Comparison of ENCODE assay signal across 16 cellular contexts in the genomic region with DNA sequence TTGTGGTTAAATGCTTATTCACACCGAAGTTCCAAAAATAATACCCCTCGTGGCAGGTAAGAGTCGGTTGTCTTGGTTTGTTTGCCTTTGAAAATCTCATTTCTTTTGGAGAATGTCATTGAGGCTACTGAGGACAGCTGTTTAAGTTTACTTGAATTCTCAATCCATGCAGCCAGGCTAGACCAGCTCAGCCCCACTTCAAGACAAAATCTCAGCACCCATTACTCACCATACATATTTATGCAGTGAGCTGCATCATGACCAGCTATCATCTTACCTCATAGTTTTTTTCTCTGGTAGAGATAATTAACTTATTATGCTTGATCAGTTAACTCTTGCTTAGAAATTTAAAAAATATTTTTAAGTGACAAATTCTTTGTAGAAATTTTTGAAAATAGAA.
DNase-seq lines count a peak whose midpoint lies in the region; ATAC-seq and TF ChIP-seq lines count a peak whose summit lies in the region.
"Had no signal": no experiment of that assay in that cellular context is flagged by ENCODE, and none has a peak within 500 bp of the region (broad histone marks: within the 10 kb centered on the region; RNA-seq: fewer than 3 reads in every experiment).

No MANE protein-coding gene starts in this region.

- TF ChIP-seq POLR2A in IMR-90 (IDR thresholded peaks at IDR 0.05; ENCODE audit: low read depth, low read length), result no peak
- TF ChIP-seq POLR2A in heart left ventricle (IDR thresholded peaks at IDR 0.05), result no peak

- H2BK5ac ChIP-seq in IMR-90 (ENCODE audit: low read depth, low read length, poor library complexity, severe bottlenecking) (peak overlapping the region; percentile 82), mesenchymal stem cell (ENCODE audit: low read depth, low read length, poor library complexity, severe bottlenecking) (no peak overlapping the region)

- DNase-seq in Daoy (ENCODE audit: low read depth) (peak; percentile 32), IMR-90 (peak; percentile 92), cardiac fibroblast (ENCODE audit: low read depth in 2 of 2) (peak; percentile 15 to 70), mesenchymal stem cell (peak; percentile 53), heart left ventricle (no peak), Right ventricle myocardium inferior (ENCODE audit: missing footprints) (no peak), right atrium auricular region (ENCODE audit: low spot score) (no peak)
- no peak for DNase-seq in CD8-positive, alpha-beta T cell
- DNase-seq: activated naive CD8-positive, alpha-beta T cell treated with anti-CD3 and anti-CD28 coated beads, Interleukin-2, amount 50 U/mL, for 24 hours; activated T-cell treated with anti-CD3 and anti-CD28 coated beads, Interleukin-2, amount 50 U/mL, for 1 hour; C1 segment of cervical spinal cord; naive B cell; stimulated activated CD4-positive, alpha-beta T cell treated with anti-CD3 and anti-CD28 coated beads, Interleukin-4, amount 100 ng/mL, for 4 hours; stimulated activated naive B cell treated with anti-CD40 and anti-IgM and Interleukin-4, amounts not matched to agents 10 μg/mL and 1 μg/mL and 100 μg/mL, for 72 hours; upper lobe of right lung had no signal

- H3K27me3 Mint-ChIP-seq in CD8-positive, alpha-beta T cell (ENCODE audit: low read depth), result no peaks in the 10 kb centered on the region
- H3K27me3 Mint-ChIP-seq: activated naive CD8-positive, alpha-beta T cell treated with anti-CD3 and anti-CD28 coated beads, Interleukin-2, amount 50 U/mL, for 24 hours; naive B cell; stimulated activated naive B cell treated with anti-CD40 and anti-IgM and Interleukin-4, amounts not matched to agents 10 μg/mL and 1 μg/mL and 100 μg/mL, for 72 hours had no signal

- H3K4ac ChIP-seq in IMR-90 (ENCODE audit: low read depth, low read length), result no peak overlapping the region
- H3K4ac ChIP-seq in mesenchymal stem cell (ENCODE audit: low read depth in 1 of 2, low read length in 2 of 2), result no peak overlapping the region

- H3K18ac ChIP-seq in IMR-90 (ENCODE audit: low read depth, low read length), result no peak overlapping the region; the same call in 1 of the 2 replicates
- H3K18ac ChIP-seq in mesenchymal stem cell (ENCODE audit: low read depth in 1 of 2, low read length in 2 of 2), result no peak overlapping the region

- H3K27ac ChIP-seq in IMR-90 (ENCODE audit: insufficient read depth, low read length) (no peak overlapping the region), mesenchymal stem cell (ENCODE audit: low read length, poor library complexity, severe bottlenecking) (peak overlapping the region; percentile 81), heart left ventricle (no peak overlapping the region), right atrium auricular region (peak overlapping the region in 1 of 2 donors; percentile 15)
- H3K27ac ChIP-seq in CD8-positive, alpha-beta T cell (ENCODE audit: low read depth, low read length), result no peak overlapping the region
- H3K27ac ChIP-seq: upper lobe of right lung had no signal

- H4K91ac ChIP-seq in IMR-90 (ENCODE audit: insufficient read depth, low read depth, low read length), result no peak overlapping the region
- H4K91ac ChIP-seq in mesenchymal stem cell (ENCODE audit: low read length), result no peak overlapping the region

- H3K9ac ChIP-seq in IMR-90 (ENCODE audit: low read depth, low read length) (no peak overlapping the region), mesenchymal stem cell (ENCODE audit: low read length) (peak overlapping the region; percentile 22)

- in situ Hi-C loops in IMR-90 (cut with MboI; ENCODE audit: low sequenced_read_pairs), result no loop called here

- intact Hi-C loops in IMR-90 (cut with micrococcal nuclease), result no loop called here
- intact Hi-C loops in heart left ventricle (cut with DNase I), result no loop called here
- intact Hi-C loops in Right ventricle myocardium inferior (cut with DNase I), result no loop called here
- intact Hi-C loops in CD8-positive, alpha-beta T cell (cut with DNase I, micrococcal nuclease), result no loop called here

- H3K36me3 ChIP-seq in IMR-90 (ENCODE audit: control insufficient read depth, insufficient read depth, low read length) (peaks cover 8% of the 10 kb centered on the region), mesenchymal stem cell (ENCODE audit: control insufficient read depth in 1 of 2, insufficient read depth in 2 of 2, low read depth in 1 of 2, low read length in 2 of 2) (peaks cover 11 to 31% of the 10 kb centered on the region in 2 experiments), heart left ventricle (peaks cover 0 to 24% (median 9%) of the 10 kb centered on the region in 9 donors), right atrium auricular region (no peaks in the 10 kb centered on the region)
- peaks cover 4% of the 10 kb centered on the region for H3K36me3 ChIP-seq in CD8-positive, alpha-beta T cell (ENCODE audit: insufficient read depth, low read length)

- TF ChIP-seq RAD21 in IMR-90 (IDR thresholded peaks at IDR 0.05; ENCODE audit: low read length), result no peak

- H3K4me1 ChIP-seq in IMR-90 (ENCODE audit: control insufficient read depth, insufficient read depth, low read length) (peaks cover 6% of the 10 kb centered on the region), mesenchymal stem cell (ENCODE audit: control insufficient read depth, insufficient read depth, low read depth, low read length) (peaks cover 6% of the 10 kb centered on the region), heart left ventricle (peaks cover 0 to 58% (median 35%) of the 10 kb centered on the region in 12 donors), right atrium auricular region (peaks cover 0 to 27% of the 10 kb centered on the region in 2 donors)
- peaks cover 38% of the 10 kb centered on the region for H3K4me1 ChIP-seq in CD8-positive, alpha-beta T cell (ENCODE audit: insufficient read depth, low read length)
- H3K4me1 ChIP-seq: upper lobe of right lung had no signal

- H2BK15ac ChIP-seq in IMR-90 (ENCODE audit: low read depth, low read length), result no peak overlapping the region
- no peak overlapping the region for H2BK15ac ChIP-seq in mesenchymal stem cell (ENCODE audit: low read depth, poor library complexity, severe bottlenecking)

- H2AK5ac ChIP-seq in IMR-90 (ENCODE audit: low read depth, low read length), result no peak overlapping the region
- no peak overlapping the region for H2AK5ac ChIP-seq in mesenchymal stem cell (ENCODE audit: low read length, severe bottlenecking)

- no peak overlapping the region for H3K4me3 Mint-ChIP-seq in CD8-positive, alpha-beta T cell
- H3K4me3 Mint-ChIP-seq: activated naive CD8-positive, alpha-beta T cell treated with anti-CD3 and anti-CD28 coated beads, Interleukin-2, amount 50 U/mL, for 24 hours; naive B cell; stimulated activated naive B cell treated with anti-CD40 and anti-IgM and Interleukin-4, amounts not matched to agents 10 μg/mL and 1 μg/mL and 100 μg/mL, for 72 hours had no signal

- TF ChIP-seq CTCF in IMR-90 (conservative IDR thresholded peaks at IDR 0.05; ENCODE audit: low read depth, low read length) (no peak), cardiac fibroblast (IDR thresholded peaks at IDR 0.05; ENCODE audit: low read depth, low read length) (no peak), heart left ventricle (IDR thresholded peaks at IDR 0.05) (no peak), right atrium auricular region (IDR thresholded peaks at IDR 0.05) (no peak)
- TF ChIP-seq CTCF in CD8-positive, alpha-beta T cell (IDR thresholded peaks at IDR 0.05), result no peak

- peak overlapping the region; percentile 88; the same call in 1 of the 2 replicates for H3K4me2 ChIP-seq in IMR-90 (ENCODE audit: low read depth, low read length)
- H3K4me2 ChIP-seq in mesenchymal stem cell (ENCODE audit: low read length, poor library complexity, severe bottlenecking), result no peak overlapping the region

- no peak overlapping the region for H3K4me3 ChIP-seq in IMR-90 (ENCODE audit: insufficient read depth, low read depth, low read length)
- H3K4me3 ChIP-seq in cardiac fibroblast (replicated peaks in 1 of 2; ENCODE audit: low read depth in 2 of 2, low read length in 2 of 2), result no peak overlapping the region
- H3K4me3 ChIP-seq in mesenchymal stem cell (ENCODE audit: insufficient read depth in 1 of 2, low read depth in 1 of 2, low read length in 2 of 2), result no peak overlapping the region
- H3K4me3 ChIP-seq in heart left ventricle, result no peak overlapping the region
- no peak overlapping the region for H3K4me3 ChIP-seq in right atrium auricular region
- no peak overlapping the region for H3K4me3 ChIP-seq in CD8-positive, alpha-beta T cell (ENCODE audit: low read depth, low read length)
- H3K4me3 ChIP-seq: upper lobe of right lung had no signal

- no peak overlapping the region for H2BK120ac ChIP-seq in IMR-90 (ENCODE audit: low read depth, low read length)
- no peak overlapping the region for H2BK120ac ChIP-seq in mesenchymal stem cell (ENCODE audit: low read depth, low read length)

- H4K5ac ChIP-seq in IMR-90 (ENCODE audit: low read depth, low read length), result no peak overlapping the region

- H3K79me1 ChIP-seq in IMR-90 (ENCODE audit: low read depth in 1 of 2, low read length in 2 of 2) (peaks cover 26 to 59% of the 10 kb centered on the region in 2 experiments), mesenchymal stem cell (replicated peaks; ENCODE audit: low read length, poor library complexity, severe bottlenecking) (peaks cover 11% of the 10 kb centered on the region)

- peaks cover 3% of the 10 kb centered on the region; the same call in 1 of the 2 replicates for H3K9me1 ChIP-seq in IMR-90 (ENCODE audit: insufficient read depth, low read length)

- H3K56ac ChIP-seq in IMR-90 (ENCODE audit: extremely low read depth, insufficient read depth, low read length), result no peak overlapping the region

- ATAC-seq in IMR-90 (ENCODE audit: low read depth) (peak; percentile 99), heart left ventricle (no peak), Right ventricle myocardium inferior (no peak)
- no peak for ATAC-seq in CD8-positive, alpha-beta T cell
- ATAC-seq: activated CD4-positive, CD25-positive, alpha-beta regulatory T cell treated with anti-CD3 and anti-CD28 coated beads, Interleukin-2, amount 50 U/mL, for 24 hours; activated naive CD8-positive, alpha-beta T cell treated with anti-CD3 and anti-CD28 coated beads, Interleukin-2, amount 50 U/mL, for 24 hours; stimulated activated naive B cell treated with anti-CD40 and anti-IgM and Interleukin-4, amounts not matched to agents 10 μg/mL and 1 μg/mL and 100 μg/mL, for 72 hours; upper lobe of right lung had no signal

- no peaks in the 10 kb centered on the region for H3K9me3 Mint-ChIP-seq in CD8-positive, alpha-beta T cell
- H3K9me3 Mint-ChIP-seq: activated naive CD8-positive, alpha-beta T cell treated with anti-CD3 and anti-CD28 coated beads, Interleukin-2, amount 50 U/mL, for 24 hours; naive B cell; stimulated activated naive B cell treated with anti-CD40 and anti-IgM and Interleukin-4, amounts not matched to agents 10 μg/mL and 1 μg/mL and 100 μg/mL, for 72 hours had no signal

- no peak overlapping the region for H2BK12ac ChIP-seq in mesenchymal stem cell (ENCODE audit: low read length in 2 of 2)

- H2AFZ ChIP-seq in IMR-90 (replicated peaks; ENCODE audit: low read length, poor library complexity), result no peak overlapping the region
- H2AFZ ChIP-seq in mesenchymal stem cell (ENCODE audit: low read depth, low read length), result no peak overlapping the region

- H2AK9ac ChIP-seq in IMR-90 (replicated peaks; ENCODE audit: low read depth, low read length, poor library complexity), result no peak overlapping the region

- WGBS in IMR-90 (ENCODE audit: extremely low coverage in 2 of 2, insufficient read length in 1 of 2), 2 experiments, result no CpG with 5 or more reads among the region's 3 CpGs
- 67% methylated on average over 3 of the region's 3 CpGs for WGBS in mesenchymal stem cell
- WGBS in heart left ventricle, 4 donors, result 69 to 84% (median 75%) methylated on average over 3 of the region's 3 CpGs

- no peak overlapping the region for H3K23ac ChIP-seq in IMR-90 (ENCODE audit: low read depth, low read length)
- no peak overlapping the region for H3K23ac ChIP-seq in mesenchymal stem cell (ENCODE audit: low read length in 2 of 2)

- CTCF ChIA-PET in IMR-90 (lab: Yijun Ruan, JAX), result interaction anchor here (1.1 to 3.1 kb wide), 2 partner anchors 47 to 438 kb away, joined by 3 to 18 read pairs; a partner anchor contains a TSS
- CTCF ChIA-PET in CD8-positive, alpha-beta T cell (lab: Charles Lee), result interaction anchor here (1.0 to 3.8 kb wide), 4 partner anchors 8 to 438 kb away, joined by 3 to 19 read pairs (median 4); a partner anchor contains a TSS

- H4K8ac ChIP-seq in IMR-90 (ENCODE audit: low read depth in 2 of 2, low read length in 2 of 2) (no peak overlapping the region), mesenchymal stem cell (ENCODE audit: low read length) (no peak overlapping the region)

- H3K4me1 Mint-ChIP-seq in CD8-positive, alpha-beta T cell (ENCODE audit: low read depth), result peaks cover 87% of the 10 kb centered on the region

- H3K36me3 Mint-ChIP-seq in CD8-positive, alpha-beta T cell, result peaks cover 49% of the 10 kb centered on the region

- peaks cover 5% of the 10 kb centered on the region; the same call in 1 of the 2 replicates for H4K20me1 ChIP-seq in IMR-90 (ENCODE audit: insufficient read depth, low read length)

- H3K9me3 ChIP-seq in IMR-90 (ENCODE audit: control insufficient read depth, insufficient read depth, low read length), result no peaks in the 10 kb centered on the region
- no peaks in the 10 kb centered on the region for H3K9me3 ChIP-seq in mesenchymal stem cell (ENCODE audit: control insufficient read depth, low read length)
- no peaks in the 10 kb centered on the region for H3K9me3 ChIP-seq in heart left ventricle
- no peaks in the 10 kb centered on the region for H3K9me3 ChIP-seq in right atrium auricular region
- no peaks in the 10 kb centered on the region for H3K9me3 ChIP-seq in CD8-positive, alpha-beta T cell (ENCODE audit: low read length)
- H3K9me3 ChIP-seq: upper lobe of right lung had no signal

- BruUV-seq in IMR-90 (replicated peaks; lab: Mats Ljungman, UMichigan), result no TSS peak

- no peak overlapping the region for H3K27ac Mint-ChIP-seq in CD8-positive, alpha-beta T cell
- H3K27ac Mint-ChIP-seq: activated naive CD8-positive, alpha-beta T cell treated with anti-CD3 and anti-CD28 coated beads, Interleukin-2, amount 50 U/mL, for 24 hours; stimulated activated naive B cell treated with anti-CD40 and anti-IgM and Interleukin-4, amounts not matched to agents 10 μg/mL and 1 μg/mL and 100 μg/mL, for 72 hours had no signal

- POLR2A ChIA-PET in IMR-90 (lab: Charles Lee; ENCODE audit: unreplicated experiment), result interaction anchor here (0.7 kb wide), 1 partner anchor 19 kb away, joined by 3 read pairs; no protein-coding TSS in a partner anchor
- POLR2A ChIA-PET in CD8-positive, alpha-beta T cell (lab: Charles Lee), result no interaction called here

- H3K14ac ChIP-seq in IMR-90 (replicated peaks; ENCODE audit: low read depth, low read length) (peak overlapping the region; percentile 19; the same call in 1 of the 2 replicates), mesenchymal stem cell (ENCODE audit: low read length in 2 of 2) (no peak overlapping the region)

- no peak overlapping the region for H2BK20ac ChIP-seq in IMR-90 (ENCODE audit: low read depth, low read length)

- H3K27me3 ChIP-seq in IMR-90 (ENCODE audit: control insufficient read depth, insufficient read depth, low read length) (no peaks in the 10 kb centered on the region), mesenchymal stem cell (ENCODE audit: control insufficient read depth in 1 of 2, insufficient read depth in 1 of 2, low read length in 2 of 2) (no peaks in the 10 kb centered on the region), heart left ventricle (no peaks in the 10 kb centered on the region), right atrium auricular region (no peaks in the 10 kb centered on the region)
- H3K27me3 ChIP-seq in CD8-positive, alpha-beta T cell (ENCODE audit: insufficient read depth, low read length), result no peaks in the 10 kb centered on the region
- H3K27me3 ChIP-seq: upper lobe of right lung had no signal

- dilution Hi-C loops in IMR-90 (cut with HindIII; ENCODE audit: low sequenced_read_pairs, unreplicated experiment), result no loop called here

Comparison
In these comparisons a context has a peak if more than half of its experiments do, and no peak if none do; other contexts are left out.
1. DNase-seq: peak in Daoy (single experiment), IMR-90 (single experiment), cardiac fibroblast (2 of 2) and mesenchymal stem cell (single experiment); none in heart left ventricle (0 of 5), Right ventricle myocardium inferior (single experiment), right atrium auricular region (single experiment) and CD8-positive, alpha-beta T cell (0 of 7).